In the genomic region with DNA sequence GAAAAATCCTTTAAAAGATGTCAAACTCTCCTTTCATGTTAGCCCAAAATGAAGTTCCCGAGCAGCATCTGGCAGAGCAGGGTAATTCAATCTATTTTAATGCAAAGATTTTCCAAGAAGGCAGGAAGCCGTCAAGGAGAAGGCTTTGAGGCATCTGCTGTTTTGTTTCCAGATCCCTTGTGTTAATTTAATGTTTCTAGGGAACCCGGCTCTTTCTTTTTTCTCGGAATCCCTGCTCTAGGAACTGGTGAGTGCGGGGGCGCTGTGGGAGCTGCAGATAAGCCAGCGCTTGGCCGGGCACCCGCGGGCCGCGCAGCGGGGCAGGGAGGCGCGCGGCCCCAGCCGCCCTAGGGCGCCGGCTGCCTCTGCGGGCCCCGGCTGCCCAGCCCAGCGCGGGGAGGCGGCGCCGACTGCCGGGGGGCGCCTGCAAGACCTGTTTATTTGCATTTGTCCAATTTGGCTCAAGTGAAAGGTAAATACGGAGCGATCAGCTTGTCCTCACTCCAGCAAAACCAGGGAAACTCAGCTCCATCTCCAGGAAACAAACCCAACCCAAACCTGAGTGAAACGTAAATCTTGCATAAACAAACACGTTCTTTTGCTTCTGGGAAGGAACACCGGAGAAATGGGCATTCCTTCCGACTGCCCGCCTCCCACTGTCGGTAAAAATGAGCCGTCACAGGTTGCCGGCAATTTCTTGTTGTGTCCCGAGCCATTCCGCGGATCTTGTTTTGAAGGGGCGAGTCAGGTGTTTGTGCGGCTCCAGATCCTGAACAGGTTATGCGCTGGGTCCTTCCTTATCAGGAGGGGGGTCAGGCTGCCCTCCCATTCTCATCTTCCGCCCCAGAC, we compare ENCODE assay signal across 8 cellular contexts.
DNase-seq lines count a peak whose midpoint lies in the region; ATAC-seq and TF ChIP-seq lines count a peak whose summit lies in the region.

No MANE protein-coding gene starts in this region.

- no peaks in the 10 kb centered on the region for H3K27me3 Mint-ChIP-seq in activated CD4-positive, alpha-beta memory T cell treated with anti-CD3 and anti-CD28 coated beads, Interleukin-2, amount 10 ng/mL, durations not matched to agents 7 days and 5 days

- CTCF ChIA-PET in activated CD4-positive, alpha-beta memory T cell treated with anti-CD3 and anti-CD28 coated beads, Interleukin-2, amount 10 ng/mL, durations not matched to agents 7 days and 5 days (lab: Charles Lee): interaction anchor here (0.6 to 3.0 kb wide), 9 partner anchors 9 to 360 kb away, joined by 3 to 34 read pairs (median 5); a partner anchor contains a TSS

- H3K36me3 ChIP-seq in ACC112 (ENCODE audit: insufficient read depth, low read length) (no peaks in the 10 kb centered on the region), ectodermal cell (ENCODE audit: control insufficient read depth, insufficient read depth, low read length) (no peaks in the 10 kb centered on the region)

- peak overlapping the region; percentile 49; the same call in 1 of the 2 replicates for H3K27ac ChIP-seq in ACC112 (ENCODE audit: low read depth, low read length)
- peak overlapping the region; percentile 91 for H3K27ac ChIP-seq in ectodermal cell (ENCODE audit: insufficient read depth, low read depth, low read length, poor library complexity, severe bottlenecking)

- H3K4me3 ChIP-seq in ACC112 (ENCODE audit: low read depth, low read length): peak overlapping the region; percentile 83
- H3K4me3 ChIP-seq in ectodermal cell (ENCODE audit: insufficient read depth, low read depth, low read length): peak overlapping the region; percentile 45
- peak overlapping the region; percentile 35 for H3K4me3 ChIP-seq in lower leg skin (ENCODE audit: low read depth, poor library complexity, severe bottlenecking)

- peak overlapping the region; percentile 92 for H2AFZ ChIP-seq in ACC112 (ENCODE audit: low read length, unreplicated experiment)

- TF ChIP-seq POLR2A in lower leg skin (IDR thresholded peaks at IDR 0.05): no peak

- no peaks in the 10 kb centered on the region for H3K27me3 ChIP-seq in ACC112 (ENCODE audit: insufficient read depth, low read length)
- H3K27me3 ChIP-seq in ectodermal cell (ENCODE audit: control insufficient read depth, insufficient read depth, low read length, poor library complexity, severe bottlenecking): peaks cover 12% of the 10 kb centered on the region

- WGBS in ectodermal cell, 2 experiments: 1 to 2% methylated on average over 45 of the region's 45 CpGs
- WGBS in lower leg skin, 2 donors: 1 to 2% methylated on average over 45 of the region's 45 CpGs

- intact Hi-C loops in lower leg skin (cut with DNase I; ENCODE audit: low total_unique reads): no loop called here

- H3K9me3 ChIP-seq in ectodermal cell (ENCODE audit: control insufficient read depth, low read length): no peaks in the 10 kb centered on the region

- H3K36me3 Mint-ChIP-seq in activated CD4-positive, alpha-beta memory T cell treated with anti-CD3 and anti-CD28 coated beads, Interleukin-2, amount 10 ng/mL, durations not matched to agents 7 days and 5 days (ENCODE audit: low read depth): no peaks in the 10 kb centered on the region

- H3K4me3 Mint-ChIP-seq in activated CD4-positive, alpha-beta memory T cell treated with anti-CD3 and anti-CD28 coated beads, Interleukin-2, amount 10 ng/mL, durations not matched to agents 7 days and 5 days: peak overlapping the region; percentile 86

- DNase-seq in NCI-H446 (lab: John Stamatoyannopoulos, UW) (peak; percentile 82 to 86), lower leg skin (ENCODE audit: low spot score in 2 of 2) (peak; percentile 58 to 93)
- peak; percentile 70 for DNase-seq in activated CD4-positive, alpha-beta memory T cell treated with anti-CD3 and anti-CD28 coated beads, Interleukin-2, amount 10 ng/mL, durations not matched to agents 7 days and 5 days
- peak; percentile 44 to 48 for DNase-seq in stimulated activated CD4-positive, alpha-beta T cell treated with anti-CD3 and anti-CD28 coated beads, Interleukin-4, amount 100 ng/mL, for 4 hours

- no peaks in the 10 kb centered on the region for H3K9me3 Mint-ChIP-seq in activated CD4-positive, alpha-beta memory T cell treated with anti-CD3 and anti-CD28 coated beads, Interleukin-2, amount 10 ng/mL, durations not matched to agents 7 days and 5 days

- H3K4me1 ChIP-seq in ACC112 (ENCODE audit: control insufficient read depth, insufficient read depth, low read length, unreplicated experiment) (peaks cover 14% of the 10 kb centered on the region), ectodermal cell (ENCODE audit: control insufficient read depth, insufficient read depth, low read length) (peaks cover 10% of the 10 kb centered on the region)

- H3K4me1 Mint-ChIP-seq in activated CD4-positive, alpha-beta memory T cell treated with anti-CD3 and anti-CD28 coated beads, Interleukin-2, amount 10 ng/mL, durations not matched to agents 7 days and 5 days: peaks cover 34% of the 10 kb centered on the region

- POLR2A ChIA-PET in activated CD4-positive, alpha-beta memory T cell treated with anti-CD3 and anti-CD28 coated beads, Interleukin-2, amount 10 ng/mL, durations not matched to agents 7 days and 5 days (lab: Charles Lee): interaction anchor here (0.9 to 2.9 kb wide), 11 partner anchors 24 to 359 kb away, joined by 3 to 13 read pairs (median 4); a partner anchor contains a TSS

- peak; percentile 42 for ATAC-seq in GM18519 (IDR thresholded peaks at IDR 0.05; ENCODE audit: low FRiP score, unreplicated experiment)
- ATAC-seq in HG03097 (IDR thresholded peaks at IDR 0.05; ENCODE audit: low FRiP score, unreplicated experiment): peak; percentile 83

- no peaks in the 10 kb centered on the region for H3K79me2 ChIP-seq in ACC112 (ENCODE audit: control insufficient read depth, insufficient read depth, low read length, unreplicated experiment)

- TF ChIP-seq CTCF in lower leg skin (IDR thresholded peaks at IDR 0.05): no peak

- peak overlapping the region; percentile 93 for H3K27ac Mint-ChIP-seq in activated CD4-positive, alpha-beta memory T cell treated with anti-CD3 and anti-CD28 coated beads, Interleukin-2, amount 10 ng/mL, durations not matched to agents 7 days and 5 days

Comparison
In these comparisons a context has a peak if more than half of its experiments do, and no peak if none do; other contexts are left out.
1. Peak in every context shown above with its lines: DNase-seq, ATAC-seq, H3K4me3 ChIP-seq and H3K27ac ChIP-seq.